6 cellular contexts compared by ENCODE assay signal in the genomic region with DNA sequence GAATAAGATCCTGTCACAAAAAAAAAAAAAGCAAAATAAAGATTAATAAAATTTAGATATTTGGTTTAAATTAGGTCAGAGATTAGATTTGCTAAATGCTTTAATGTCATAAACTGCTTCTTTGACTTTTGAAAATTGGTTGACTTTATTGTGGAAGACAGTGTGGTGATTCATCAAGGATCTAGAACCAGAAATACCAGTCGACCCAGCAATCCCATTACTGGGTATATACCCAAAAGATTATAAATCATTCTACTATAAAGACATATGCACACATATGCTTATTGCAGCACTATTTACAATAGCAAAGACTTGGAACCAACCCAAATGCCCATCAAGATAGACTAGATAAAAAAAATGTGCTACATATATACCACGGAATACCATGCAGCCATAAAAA. TPM values are rescaled to one million over a fixed set of nuclear protein-coding genes. Genes with fewer than 3 reads are reported as not detected.
DNase-seq lines count a peak whose midpoint lies in the region; ATAC-seq and TF ChIP-seq lines count a peak whose summit lies in the region.
"Not testable (repeated sequence)": the region's sequence is repeated elsewhere in the genome, so short reads cannot be mapped to it uniquely, and the experiment has no call there.

No MANE protein-coding gene starts in this region.

- H3K27me3 ChIP-seq in mammary epithelial cell (ENCODE audit: insufficient read depth, low read length); transverse colon: not testable (repeated sequence)

- dilution Hi-C loops in mammary epithelial cell (cut with HindIII; ENCODE audit: low sequenced_read_pairs) = loop anchor here (5.0 kb wide), 1 partner anchor 75 kb away; no protein-coding TSS in a partner anchor

- H3K36me3 ChIP-seq in mammary epithelial cell (ENCODE audit: insufficient read depth, low read length); mucosa of descending colon (ENCODE audit: low read depth); transverse colon: not testable (repeated sequence)

- not testable (repeated sequence) for H3K4me2 ChIP-seq in mammary epithelial cell (ENCODE audit: insufficient read depth, low read depth, low read length)

- H3K27ac Mint-ChIP-seq in Calu3 (ENCODE audit: unreplicated experiment) = not testable (repeated sequence)

- TF ChIP-seq POLR2A in transverse colon (IDR thresholded peaks at IDR 0.05) = not testable (repeated sequence)

- DNase-seq in Calu3 (peak; percentile 34), LNCaP clone FGC (ENCODE audit: low read depth) (peak; percentile 19), mammary epithelial cell (peak; percentile 8), epithelial cell of esophagus (ENCODE audit: low read depth) (peak; percentile 66), mucosa of descending colon (peak in 1 of 3 donors; percentile 73), transverse colon (peak; percentile 35)

- not testable (repeated sequence) for BruUV-seq in Calu3 (replicated peaks; lab: Mats Ljungman, UMichigan); mammary epithelial cell (replicated peaks; lab: Mats Ljungman, UMichigan)

- intact Hi-C loops in Calu3 (cut with micrococcal nuclease; ENCODE audit: unreplicated experiment); mammary epithelial cell (cut with micrococcal nuclease); mucosa of descending colon (cut with DNase I, micrococcal nuclease); transverse colon (cut with DNase I; ENCODE audit: low total_unique reads): not testable (repeated sequence)

- 0% methylated on average over 2 of the region's 2 CpGs for WGBS in mammary epithelial cell (ENCODE audit: low coverage, missing lambda C conversion rate)
- WGBS in transverse colon (ENCODE audit: low coverage in 1 of 2), 2 donors = 8 to 20% methylated on average over 2 of the region's 2 CpGs

- not testable (repeated sequence) for TF ChIP-seq CTCF in Calu3 (IDR thresholded peaks at IDR 0.05; ENCODE audit: unreplicated experiment); LNCaP clone FGC (IDR thresholded peaks at IDR 0.05; ENCODE audit: control insufficient read depth, extremely low read depth, insufficient read depth); mammary epithelial cell (conservative IDR thresholded peaks at IDR 0.05 in 1 of 2, IDR thresholded peaks at IDR 0.05 in 1 of 2; ENCODE audit: extremely low read depth in 1 of 2, insufficient read depth in 1 of 2, low read depth in 1 of 2, low read length in 2 of 2); epithelial cell of esophagus (IDR thresholded peaks at IDR 0.05; ENCODE audit: insufficient read depth, low read depth, low read length, missing control alignments); mucosa of descending colon (IDR thresholded peaks at IDR 0.05); transverse colon (IDR thresholded peaks at IDR 0.05)

- not testable (repeated sequence) for H3K4me1 Mint-ChIP-seq in Calu3 (ENCODE audit: low read depth, unreplicated experiment)

- H3K9me3 ChIP-seq in mammary epithelial cell (replicated peaks; ENCODE audit: insufficient read depth, low read length); mucosa of descending colon; transverse colon: not testable (repeated sequence)

- not testable (repeated sequence) for H3K4me1 ChIP-seq in mammary epithelial cell (ENCODE audit: insufficient read depth, low read length); mucosa of descending colon (ENCODE audit: low read depth)
- peaks cover 0 to 13% (median 5%) of the 10 kb centered on the region in 4 donors for H3K4me1 ChIP-seq in transverse colon

- not testable (repeated sequence) for H3K27ac ChIP-seq in mammary epithelial cell (ENCODE audit: insufficient read depth, low read depth, low read length); transverse colon

- H3K9ac ChIP-seq in mammary epithelial cell (ENCODE audit: insufficient read depth, low read length) = not testable (repeated sequence)

- not testable (repeated sequence) for TF ChIP-seq EP300 in transverse colon (IDR thresholded peaks at IDR 0.05; ENCODE audit: low read depth)

- H3K4me3 Mint-ChIP-seq in Calu3 (ENCODE audit: low read depth, unreplicated experiment) = not testable (repeated sequence)

- not testable (repeated sequence) for H3K27me3 Mint-ChIP-seq in Calu3 (ENCODE audit: unreplicated experiment)

- not testable (repeated sequence) for H4K20me1 ChIP-seq in mammary epithelial cell (ENCODE audit: insufficient read depth, low read length)

- in situ Hi-C loops in mammary epithelial cell (cut with MboI; ENCODE audit: low sequenced_read_pairs in 2 of 2); transverse colon (cut with MboI; ENCODE audit: low pct_ligation_motif_present in 1 of 4, low pct_unique_long_range_greater_than_20kb in 1 of 4, low sequenced_read_pairs in 3 of 4): not testable (repeated sequence)

- H3K79me2 ChIP-seq in mammary epithelial cell (ENCODE audit: insufficient read depth, low read length) = not testable (repeated sequence)

- ATAC-seq in mucosa of descending colon = peak; percentile 35

- H2AFZ ChIP-seq in mammary epithelial cell (ENCODE audit: low read depth, low read length) = not testable (repeated sequence)

- not testable (repeated sequence) for H3K9me3 Mint-ChIP-seq in Calu3 (ENCODE audit: low read depth, unreplicated experiment)

- H3K4me3 ChIP-seq in LNCaP clone FGC (ENCODE audit: low read depth, low read length); mammary epithelial cell (replicated peaks in 1 of 3; ENCODE audit: insufficient read depth in 1 of 3, low read depth in 2 of 3, low read length in 3 of 3); epithelial cell of esophagus (ENCODE audit: low read length); mucosa of descending colon; transverse colon: not testable (repeated sequence)

- CTCF ChIA-PET in Calu3 (lab: Charles Lee); mammary epithelial cell (lab: Charles Lee; ENCODE audit: low non-redundant PET): not testable (repeated sequence)

- H3K36me3 Mint-ChIP-seq in Calu3 (ENCODE audit: insufficient read depth, unreplicated experiment) = not testable (repeated sequence)

RNA-seq across cellular contexts. Expression of a gene that starts 54.2 kb away (rescaled TPM):
- 13.4 and 16.7 TPM in 2 replicates for total RNA-seq in Calu3 (2022)
- total RNA-seq in mammary epithelial cell = 1 to 10 TPM; 5.7 to 7.5 TPM
- 4.5 TPM for polyA plus RNA-seq in mammary epithelial cell
- 23.1 TPM for polyA minus RNA-seq in mammary epithelial cell
- 100 to 1,000 TPM in 1 of 3 donors, 10 to 100 TPM in 2; 57.6 to 122 (median 72.1) TPM for total RNA-seq in mucosa of descending colon
- 100 to 1,000 TPM in 1 of 4 donors, 10 to 100 TPM in 3; 35.6 to 107 (median 66.5) TPM for total RNA-seq in transverse colon
